In genomic region chr19:8329993-8330392, GRCh38 we compare ENCODE assay signal across 19 cellular contexts. TPM values are rescaled to one million over a fixed set of nuclear protein-coding genes. Genes with fewer than 3 reads are reported as not detected.
"Had no signal": no experiment of that assay in that cellular context is flagged by ENCODE, and none has a peak within 500 bp of the region (broad histone marks: within the 10 kb centered on the region; RNA-seq: fewer than 3 reads in every experiment).

No MANE protein-coding gene starts in this region.

- H3K27me3 ChIP-seq: thyroid gland had no signal

- H3K36me3 ChIP-seq: thyroid gland had no signal

- ATAC-seq: activated T-cell treated with anti-CD3 and anti-CD28 coated beads, Interleukin-2, amount 50 U/mL, for 72 hours; right cardiac atrium; stimulated activated naive CD8-positive, alpha-beta T cell treated with anti-CD3 and anti-CD28 coated beads, Interleukin-15, Interleukin-2, amounts not matched to agents 100 U/mL and 50 U/mL, for 24 hours; T-helper 17 cell had no signal

- H3K9me3 ChIP-seq: thyroid gland had no signal

- DNase-seq: activated B cell treated with CpG ODN at 0.5 μM for 24 hours; activated CD4-positive, alpha-beta memory T cell treated with anti-CD3 and anti-CD28 coated beads for 36 hours; activated CD4-positive, alpha-beta T cell treated with anti-CD3 and anti-CD28 coated beads for 4 hours; activated effector memory CD4-positive, alpha-beta T cell treated with anti-CD3 and anti-CD28 coated beads, Interleukin-2, amount 50 U/mL, for 16 hours; activated naive CD4-positive, alpha-beta T cell treated with anti-CD3 and anti-CD28 coated beads, Interleukin-2, amount 10 ng/mL, durations not matched to agents 7 days and 5 days; activated T-cell treated with anti-CD3 and anti-CD28 coated beads, Interleukin-2, amount 50 U/mL, for 72 hours; amygdala; cerebellar nuclear complex; foreskin fibroblast; glutamatergic neuron; nephron progenitor cell; right cardiac atrium; stimulated activated CD4-positive, alpha-beta T cell treated with anti-CD3 and anti-CD28 coated beads, Interleukin-4, amount 100 ng/mL, for 24 hours; stimulated activated naive CD8-positive, alpha-beta T cell treated with anti-CD3 and anti-CD28 coated beads, Interleukin-15, Interleukin-2, amounts not matched to agents 100 U/mL and 50 U/mL, for 24 hours; T-helper 17 cell; thyroid gland had no signal

- H3K27ac ChIP-seq: coronary artery, hepatocyte, parathyroid adenoma, thyroid gland had no signal

- H3K4me3 ChIP-seq: coronary artery, hepatocyte, thyroid gland had no signal

RNA-seq across cellular contexts. Expression of gene ANGPTL4, which starts 34.0 kb away (rescaled TPM):
- total RNA-seq: activated B cell treated with CpG ODN at 0.5 μM for 24 hours, T-helper 17 cell had no signal
